In genomic region chr12:45259732-45260480, GRCh38 we compare ENCODE assay signal across 10 cellular contexts. TPM values are rescaled to one million over a fixed set of nuclear protein-coding genes. Genes with fewer than 3 reads are reported as not detected.
A peak's percentile ranks its signal among the peaks of the same experiment; 100 is the strongest.
DNase-seq lines count a peak whose midpoint lies in the region; ATAC-seq and TF ChIP-seq lines count a peak whose summit lies in the region.
"Had no signal": no experiment of that assay in that cellular context is flagged by ENCODE, and none has a peak within 500 bp of the region (broad histone marks: within the 10 kb centered on the region; RNA-seq: fewer than 3 reads in every experiment).

No MANE protein-coding gene starts in this region.

- H3K27me3 ChIP-seq in H9 (ENCODE audit: insufficient read depth, low read length) (no peaks in the 10 kb centered on the region), Peyer's patch (no peaks in the 10 kb centered on the region)

- no peak for TF ChIP-seq CTCF in H9 (conservative IDR thresholded peaks at IDR 0.05)
- TF ChIP-seq CTCF in Peyer's patch (IDR thresholded peaks at IDR 0.05) = no peak
- TF ChIP-seq CTCF in fibroblast of pulmonary artery (IDR thresholded peaks at IDR 0.05; ENCODE audit: low read length, missing control alignments) = no peak
- no peak for TF ChIP-seq CTCF in progenitor cell of endocrine pancreas (IDR thresholded peaks at IDR 0.05; ENCODE audit: unreplicated experiment)

- H3K23me2 ChIP-seq in H9 (ENCODE audit: insufficient read length, low read depth, low read length, poor library complexity, severe bottlenecking) = no peaks in the 10 kb centered on the region

- H3K36me3 ChIP-seq in Peyer's patch = no peaks in the 10 kb centered on the region

- ATAC-seq in HG02588 (IDR thresholded peaks at IDR 0.05; ENCODE audit: unreplicated experiment) = no peak

- H4K5ac ChIP-seq in H9 (ENCODE audit: insufficient read length, low read depth, low read length) = no peak overlapping the region

- no peak overlapping the region for H3K23ac ChIP-seq in H9 (ENCODE audit: insufficient read length, low read depth, low read length)

- H3K9ac ChIP-seq in H9 (ENCODE audit: extremely low read depth, insufficient read length, low read length) = no peak overlapping the region

- no peaks in the 10 kb centered on the region; the same call in 1 of the 2 replicates for H3K27me3 Mint-ChIP-seq in H9 (ENCODE audit: low read depth)
- no peaks in the 10 kb centered on the region for H3K27me3 Mint-ChIP-seq in progenitor cell of endocrine pancreas

- no peak overlapping the region for H3T11ph ChIP-seq in H9 (ENCODE audit: low read length)

- no peaks in the 10 kb centered on the region for H3K79me1 ChIP-seq in H9 (ENCODE audit: insufficient read depth, low read depth, low read length, poor library complexity, severe bottlenecking)

- no peak overlapping the region for H2BK120ac ChIP-seq in H9 (ENCODE audit: low read depth, low read length, poor library complexity, severe bottlenecking)

- H3K9me3 Mint-ChIP-seq in H9 (no peaks in the 10 kb centered on the region), progenitor cell of endocrine pancreas (ENCODE audit: low read depth) (no peaks in the 10 kb centered on the region)

- no peak overlapping the region for H3K4me2 ChIP-seq in H9 (ENCODE audit: insufficient read depth, insufficient read length, low read length)

- H3K27ac Mint-ChIP-seq in H9 (peak overlapping the region in 2 of 3 experiments; percentile 85 to 89; a peak in 6 of 7 replicates), progenitor cell of endocrine pancreas (peak overlapping the region; percentile 70)

- no peak overlapping the region for H2BK20ac ChIP-seq in H9 (ENCODE audit: low read depth, low read length, poor library complexity, severe bottlenecking)

- H3K36me3 Mint-ChIP-seq in H9 (ENCODE audit: insufficient read depth in 1 of 3, low read depth in 3 of 3) (peaks cover 0 to 7% (median 2%) of the 10 kb centered on the region in 3 experiments; a peak in 3 of 7 replicates), progenitor cell of endocrine pancreas (ENCODE audit: insufficient read depth) (no peaks in the 10 kb centered on the region)

- peak overlapping the region in 1 of 4 donors; percentile 22 for H3K4me3 ChIP-seq in Peyer's patch
- H3K4me3 ChIP-seq in fibroblast of pulmonary artery (replicated peaks; ENCODE audit: low read depth, low read length) = no peak overlapping the region

- no peak overlapping the region for H4K8ac ChIP-seq in H9 (replicated peaks; ENCODE audit: insufficient read length, low read depth, low read length)

- H3K56ac ChIP-seq in H9 (ENCODE audit: insufficient read length, low read depth, low read length) = no peak overlapping the region

- H3K27ac ChIP-seq in H9 (ENCODE audit: insufficient read length, low read depth, low read length) (no peak overlapping the region), Peyer's patch (peak overlapping the region in 3 of 4 donors; percentile 17 to 82 (median 64))

- H3K4me3 Mint-ChIP-seq in H9 (no peak overlapping the region), progenitor cell of endocrine pancreas (ENCODE audit: low read depth) (peak overlapping the region; percentile 9)

- H3K4ac ChIP-seq in H9 (ENCODE audit: low read depth, low read length) = no peak overlapping the region

- H2AFZ ChIP-seq in H9 (ENCODE audit: low read length) = no peak overlapping the region

- H3K4me1 ChIP-seq in H9 (ENCODE audit: insufficient read depth, low read length) = peaks cover 7% of the 10 kb centered on the region; the same call in 1 of the 2 replicates
- peaks cover 0 to 29% (median 4%) of the 10 kb centered on the region in 4 donors for H3K4me1 ChIP-seq in Peyer's patch

- no peak overlapping the region for H4K91ac ChIP-seq in H9 (ENCODE audit: insufficient read length, low read depth, low read length)

- H2BK12ac ChIP-seq in H9 (ENCODE audit: insufficient read length, low read depth, low read length) = no peak overlapping the region

- DNase-seq in H9 (no peak), Peyer's patch (no peak), fibroblast of pulmonary artery (ENCODE audit: low read depth) (peak; percentile 42), progenitor cell of endocrine pancreas (ENCODE audit: low spot score, unreplicated experiment) (no peak), NCI-H1105 treated with DMSO at 0.1 percent for 48 hours (lab: John Stamatoyannopoulos, UW) (no peak), NCI-H524 treated with DMSO at 0.1 percent for 48 hours (lab: John Stamatoyannopoulos, UW) (no peak)
- no peak for DNase-seq in activated T-cell treated with anti-CD3 and anti-CD28 coated beads, Interleukin-2, amount 50 U/mL, for 48 hours
- DNase-seq: activated effector memory CD4-positive, alpha-beta T cell treated with Interleukin-2 at 50 U/mL for 16 hours; RPMI8226 had no signal

- H3K9me3 ChIP-seq in H9 (ENCODE audit: control insufficient read depth, low read depth, low read length) (no peaks in the 10 kb centered on the region), Peyer's patch (no peaks in the 10 kb centered on the region)

- peaks cover 26 to 30% of the 10 kb centered on the region in 2 experiments for H3K4me1 Mint-ChIP-seq in H9
- H3K4me1 Mint-ChIP-seq in progenitor cell of endocrine pancreas (ENCODE audit: low read depth) = peaks cover 46% of the 10 kb centered on the region

- H3K79me2 ChIP-seq in H9 (ENCODE audit: insufficient read depth, low read length) = 0 out of 2 replicates have a peak, but pooled peaks cover 2% of the 10 kb centered on the region

- H2AK5ac ChIP-seq in H9 (ENCODE audit: insufficient read length, low read length) = no peak overlapping the region

- no peaks in the 10 kb centered on the region for H4K20me1 ChIP-seq in H9 (ENCODE audit: control insufficient read depth, insufficient read depth, insufficient read length)

- no peak overlapping the region for H2BK15ac ChIP-seq in H9 (ENCODE audit: low read depth, low read length)

- H3K14ac ChIP-seq in H9 (ENCODE audit: insufficient read depth, low read length) = no peak overlapping the region

- peak overlapping the region; percentile 15 for H3K18ac ChIP-seq in H9 (ENCODE audit: insufficient read length, low read depth, low read length)

- no peak for TF ChIP-seq POLR2A in Peyer's patch (IDR thresholded peaks at IDR 0.05)

- no peak overlapping the region for H2BK5ac ChIP-seq in H9 (ENCODE audit: insufficient read length, low read length)

- WGBS in H9 (ENCODE audit: extremely low coverage, insufficient read length, low lambda C conversion rate) = no CpG with 5 or more reads among the region's 6 CpGs

RNA-seq across cellular contexts. Expression of gene ANO6, which starts 44.0 kb away (rescaled TPM):
- 24.3 TPM in 2 replicates for total RNA-seq in H9 (2021)
- total RNA-seq in Peyer's patch = 10 to 100 TPM; 28.9 to 93.3 (median 57.5) TPM
- 39.2 and 43.1 TPM in 2 replicates for total RNA-seq in progenitor cell of endocrine pancreas
